19 cellular contexts compared by ENCODE assay signal in genomic region chr1:27517305-27517704, GRCh38. TPM values are rescaled to one million over a fixed set of nuclear protein-coding genes. Genes with fewer than 3 reads are reported as not detected.
DNase-seq lines count a peak whose midpoint lies in the region; ATAC-seq and TF ChIP-seq lines count a peak whose summit lies in the region.
"Had no signal": no experiment of that assay in that cellular context is flagged by ENCODE, and none has a peak within 500 bp of the region (broad histone marks: within the 10 kb centered on the region; RNA-seq: fewer than 3 reads in every experiment).

No MANE protein-coding gene starts in this region.

- peaks cover 3% of the 10 kb centered on the region for H3K36me3 Mint-ChIP-seq in endothelial cell (ENCODE audit: low read depth, unreplicated experiment)
- no peaks in the 10 kb centered on the region for H3K36me3 Mint-ChIP-seq in nephron (ENCODE audit: low read depth)
- H3K36me3 Mint-ChIP-seq: CD14-positive monocyte had no signal

- H3K27me3 Mint-ChIP-seq in endothelial cell (ENCODE audit: unreplicated experiment) = peaks cover 6% of the 10 kb centered on the region
- no peaks in the 10 kb centered on the region for H3K27me3 Mint-ChIP-seq in nephron (ENCODE audit: low read depth)
- H3K27me3 Mint-ChIP-seq: activated CD4-positive, alpha-beta T cell treated with anti-CD3 and anti-CD28 coated beads for 36 hours had no signal

- H3K27me3 ChIP-seq in left ventricle myocardium inferior (ENCODE audit: low read depth) (no peaks in the 10 kb centered on the region), vagina (no peaks in the 10 kb centered on the region)
- H3K27me3 ChIP-seq: upper lobe of left lung had no signal

- DNase-seq in left ventricle myocardium inferior = no peak
- DNase-seq in left ventricle myocardium superior = no peak
- DNase-seq in endothelial cell (ENCODE audit: low spot score) = no peak
- DNase-seq in vagina (ENCODE audit: extremely low spot score in 2 of 2) = no peak
- DNase-seq in NCI-H1930 (lab: John Stamatoyannopoulos, UW) = no peak
- no peak for DNase-seq in NCI-H2227 (lab: John Stamatoyannopoulos, UW; ENCODE audit: unreplicated experiment)
- DNase-seq: activated effector memory CD4-positive, alpha-beta T cell treated with anti-CD3 and anti-CD28 coated beads, Interleukin-2, amount 50 U/mL, for 16 hours; aorta; dermis blood vessel endothelial cell; DMS79 treated with DMSO at 0.1 percent for 48 hours; hypothalamus; upper lobe of left lung had no signal

- H3K9me3 Mint-ChIP-seq in endothelial cell (ENCODE audit: unreplicated experiment) = no peaks in the 10 kb centered on the region
- no peaks in the 10 kb centered on the region for H3K9me3 Mint-ChIP-seq in nephron
- H3K9me3 Mint-ChIP-seq: CD14-positive monocyte had no signal

- H3K27ac Mint-ChIP-seq in endothelial cell (ENCODE audit: unreplicated experiment) (peak overlapping the region; percentile 40), nephron (peak overlapping the region; percentile 85 to 98 (median 94))
- H3K27ac Mint-ChIP-seq: activated CD4-positive, alpha-beta T cell treated with anti-CD3 and anti-CD28 coated beads for 36 hours; CD14-positive monocyte had no signal

- H3K9me3 ChIP-seq in left ventricle myocardium inferior (replicated peaks) (no peaks in the 10 kb centered on the region), vagina (no peaks in the 10 kb centered on the region)
- H3K9me3 ChIP-seq: upper lobe of left lung had no signal

- TF ChIP-seq CTCF in left ventricle myocardium inferior (IDR thresholded peaks at IDR 0.05; ENCODE audit: borderline replicate concordance) (no peak), endothelial cell (IDR thresholded peaks at IDR 0.05; ENCODE audit: unreplicated experiment) (no peak), nephron (IDR thresholded peaks at IDR 0.05; ENCODE audit: unreplicated experiment in 3 of 3) (no peak), vagina (IDR thresholded peaks at IDR 0.05) (no peak)

- H3K4me3 Mint-ChIP-seq in endothelial cell (ENCODE audit: unreplicated experiment) (no peak overlapping the region), nephron (peak overlapping the region in 1 of 3 experiments; percentile 16)
- H3K4me3 Mint-ChIP-seq: activated CD4-positive, alpha-beta T cell treated with anti-CD3 and anti-CD28 coated beads for 36 hours; CD14-positive monocyte had no signal

- no peaks in the 10 kb centered on the region for H3K36me3 ChIP-seq in left ventricle myocardium inferior
- H3K36me3 ChIP-seq in vagina = no peaks in the 10 kb centered on the region
- H3K36me3 ChIP-seq: upper lobe of left lung had no signal

- H3K27ac ChIP-seq in left ventricle myocardium inferior (replicated peaks) = peak overlapping the region; percentile 72
- H3K27ac ChIP-seq in vagina = peak overlapping the region; percentile 77
- H3K27ac ChIP-seq: KMS-11, parathyroid adenoma had no signal

- TF ChIP-seq POLR2A in vagina (IDR thresholded peaks at IDR 0.05) = no peak

- no peak for ATAC-seq in left ventricle myocardium superior
- ATAC-seq in GM18502 (IDR thresholded peaks at IDR 0.05; ENCODE audit: poor library complexity, unreplicated experiment) = no peak
- ATAC-seq: activated CD4-positive, alpha-beta T cell treated with anti-CD3 and anti-CD28 coated beads for 36 hours; Panc1 had no signal

- H3K4me1 Mint-ChIP-seq in endothelial cell (ENCODE audit: unreplicated experiment) (peaks cover 29% of the 10 kb centered on the region), nephron (peaks cover 74% of the 10 kb centered on the region)

- intact Hi-C loops in left ventricle myocardium inferior (cut with micrococcal nuclease) = no loop called here
- intact Hi-C loops in left ventricle myocardium superior (cut with micrococcal nuclease) = no loop called here
- intact Hi-C loops in vagina (cut with DNase I) = no loop called here

- peaks cover 86% of the 10 kb centered on the region for H3K4me1 ChIP-seq in left ventricle myocardium inferior
- peaks cover 70% of the 10 kb centered on the region for H3K4me1 ChIP-seq in vagina

- no peak overlapping the region for H3K4me3 ChIP-seq in left ventricle myocardium inferior
- no peak overlapping the region for H3K4me3 ChIP-seq in vagina
- H3K4me3 ChIP-seq: upper lobe of left lung had no signal

RNA-seq across cellular contexts. Expression of gene WASF2, which starts 27.3 kb away (rescaled TPM):
- total RNA-seq in left ventricle myocardium inferior = 51.2 TPM
- 59.1 TPM for total RNA-seq in left ventricle myocardium superior
- 272 TPM for total RNA-seq in endothelial cell (ENCODE audit: unreplicated experiment)
- total RNA-seq in vagina = 58.9 TPM
